17 cellular contexts compared by ENCODE assay signal in genomic region chr1:87127581-87127980, GRCh38.
DNase-seq lines count a peak whose midpoint lies in the region; ATAC-seq lines count a peak whose summit lies in the region.
"Had no signal": no experiment of that assay in that cellular context is flagged by ENCODE, and none has a peak within 500 bp of the region (broad histone marks: within the 10 kb centered on the region; RNA-seq: fewer than 3 reads in every experiment).

No MANE protein-coding gene starts in this region.

- H3K27ac ChIP-seq in caudate nucleus (ENCODE audit: low read depth, low read length) (no peak overlapping the region), neuronal stem cell (replicated peaks; ENCODE audit: low read length) (no peak overlapping the region)
- H3K27ac ChIP-seq: BLaER1 treated with 17β-estradiol and CSF1 and Interleukin-3, amounts not matched to agents 10 nM and 100 nM; C4-2B had no signal

- no CpG with 5 or more reads among the region's 3 CpGs for WGBS in neuronal stem cell (ENCODE audit: extremely low coverage in 2 of 2, insufficient read length in 2 of 2, insufficient replicate concordance in 1 of 2), 2 donors

- peaks cover 0 to 5% of the 10 kb centered on the region in 2 donors for H3K4me1 ChIP-seq in neuronal stem cell (ENCODE audit: control insufficient read depth in 2 of 2, insufficient read depth in 1 of 2, low read depth in 1 of 2, low read length in 2 of 2)
- H3K4me1 ChIP-seq: Caco-2 had no signal

- H3K4me2 ChIP-seq in neuronal stem cell (ENCODE audit: insufficient read depth, low read length, poor library complexity, severe bottlenecking) = no peak overlapping the region
- H3K4me2 ChIP-seq: BLaER1 treated with 17β-estradiol and CSF1 and Interleukin-3, amounts not matched to agents 10 nM and 100 nM had no signal

- H3K9ac ChIP-seq in neuronal stem cell (ENCODE audit: low read depth, low read length, poor library complexity) = no peak overlapping the region
- H3K9ac ChIP-seq: BLaER1 treated with 17β-estradiol and CSF1 and Interleukin-3, amounts not matched to agents 10 nM and 100 nM had no signal

- H2BK5ac ChIP-seq in neuronal stem cell (ENCODE audit: low read length) = no peak overlapping the region

- no peak overlapping the region for H2BK12ac ChIP-seq in neuronal stem cell (ENCODE audit: low read length)

- H3K27ac Mint-ChIP-seq in activated T-helper 1 cell treated with anti-CD3 and anti-CD28 coated beads, Interleukin-12 subunit alpha, Interleukin-12 subunit beta, Interleukin-2, Interleukin-4 antibody, amounts not matched to agents 30 ng/mL and 10 ng/mL and 1 ng/mL, durations not matched to agents 14 hours and 24 hours and 36 hours = no peak overlapping the region
- H3K27ac Mint-ChIP-seq: B cell; CD4-positive, alpha-beta T cell; CD8-positive, alpha-beta T cell had no signal

- no peaks in the 10 kb centered on the region for H3K4me1 Mint-ChIP-seq in activated T-helper 1 cell treated with anti-CD3 and anti-CD28 coated beads, Interleukin-12 subunit alpha, Interleukin-12 subunit beta, Interleukin-2, Interleukin-4 antibody, amounts not matched to agents 30 ng/mL and 10 ng/mL and 1 ng/mL, durations not matched to agents 14 hours and 24 hours and 36 hours (ENCODE audit: low read depth)

- H2AK5ac ChIP-seq in neuronal stem cell (ENCODE audit: low read depth, low read length) = peak overlapping the region; percentile 4

- no peaks in the 10 kb centered on the region for H3K36me3 ChIP-seq in neuronal stem cell (replicated peaks in 1 of 2; ENCODE audit: control insufficient read depth in 2 of 2, insufficient read depth in 2 of 2, low read length in 2 of 2)
- H3K36me3 ChIP-seq: BLaER1 treated with 17β-estradiol and CSF1 and Interleukin-3, amounts not matched to agents 10 nM and 100 nM had no signal

- H3K79me1 ChIP-seq in neuronal stem cell (ENCODE audit: low read depth, low read length) = no peaks in the 10 kb centered on the region

- H3K27me3 Mint-ChIP-seq in activated T-helper 1 cell treated with anti-CD3 and anti-CD28 coated beads, Interleukin-12 subunit alpha, Interleukin-12 subunit beta, Interleukin-2, Interleukin-4 antibody, amounts not matched to agents 30 ng/mL and 10 ng/mL and 1 ng/mL, durations not matched to agents 14 hours and 24 hours and 36 hours (ENCODE audit: insufficient read depth) = peaks cover 13% of the 10 kb centered on the region

- DNase-seq in caudate nucleus (lab: John Stamatoyannopoulos, UW) = peak in 34 of 61 donors; percentile 4 to 86 (median 28)
- DNase-seq in neuronal stem cell (ENCODE audit: low spot score) = no peak
- no peak for DNase-seq in left ventricle myocardium superior
- DNase-seq in posterior vena cava (ENCODE audit: low spot score) = no peak
- no peak for DNase-seq in activated T-helper 1 cell treated with anti-CD3 and anti-CD28 coated beads, Interleukin-12 subunit alpha, Interleukin-12 subunit beta, Interleukin-2, Interleukin-4 antibody, amounts not matched to agents 30 ng/mL and 10 ng/mL and 1 ng/mL, durations not matched to agents 14 hours and 24 hours and 36 hours (ENCODE audit: low spot score)
- DNase-seq: 8988T; ACHN; AML-193; Caco-2; Calu3; CD4-positive, alpha-beta T cell; CD8-positive, alpha-beta T cell; DMS79 treated with DMSO at 0.1 percent for 48 hours; GF-D8 had no signal

- no peak overlapping the region for H2AFZ ChIP-seq in neuronal stem cell (ENCODE audit: low read length)

- H3K14ac ChIP-seq in neuronal stem cell (ENCODE audit: low read length) = no peak overlapping the region

- intact Hi-C loops in left ventricle myocardium superior (cut with micrococcal nuclease) = no loop called here
- intact Hi-C loops in posterior vena cava (cut with DNase I) = no loop called here
- intact Hi-C loops in activated T-helper 1 cell treated with anti-CD3 and anti-CD28 coated beads, Interleukin-12 subunit alpha, Interleukin-12 subunit beta, Interleukin-2, Interleukin-4 antibody, amounts not matched to agents 30 ng/mL and 10 ng/mL and 1 ng/mL, durations not matched to agents 14 hours and 24 hours and 36 hours (cut with micrococcal nuclease) = no loop called here

- H4K8ac ChIP-seq in neuronal stem cell (ENCODE audit: low read depth, low read length) = no peak overlapping the region

- peaks cover 0 to 12% (median 3%) of the 10 kb centered on the region in 3 experiments for H3K27me3 ChIP-seq in neuronal stem cell (ENCODE audit: control insufficient read depth in 3 of 3, insufficient read depth in 3 of 3, low read depth in 1 of 3, low read length in 3 of 3)

- no peak overlapping the region for H2BK15ac ChIP-seq in neuronal stem cell (ENCODE audit: low read length)

- H2BK120ac ChIP-seq in neuronal stem cell (ENCODE audit: low read depth, low read length) = no peak overlapping the region

- H4K91ac ChIP-seq in neuronal stem cell (ENCODE audit: low read depth, low read length, poor library complexity) = no peak overlapping the region

- H3K36me3 Mint-ChIP-seq in activated T-helper 1 cell treated with anti-CD3 and anti-CD28 coated beads, Interleukin-12 subunit alpha, Interleukin-12 subunit beta, Interleukin-2, Interleukin-4 antibody, amounts not matched to agents 30 ng/mL and 10 ng/mL and 1 ng/mL, durations not matched to agents 14 hours and 24 hours and 36 hours (ENCODE audit: low read depth) = no peaks in the 10 kb centered on the region
- H3K36me3 Mint-ChIP-seq: CD8-positive, alpha-beta T cell had no signal

- H3K4ac ChIP-seq in neuronal stem cell (ENCODE audit: low read length) = no peak overlapping the region

- peaks cover 0 to 3% of the 10 kb centered on the region in 2 donors for H3K9me3 ChIP-seq in neuronal stem cell (replicated peaks in 1 of 2; ENCODE audit: control insufficient read depth in 2 of 2, insufficient read depth in 1 of 2, low read depth in 1 of 2, low read length in 2 of 2)
- H3K9me3 ChIP-seq: BLaER1 treated with 17β-estradiol and CSF1 and Interleukin-3, amounts not matched to agents 10 nM and 100 nM; Caco-2 had no signal

- no peak overlapping the region for H3K4me3 ChIP-seq in neuronal stem cell (ENCODE audit: low read length in 2 of 2)
- H3K4me3 ChIP-seq: BLaER1 treated with 17β-estradiol and CSF1 and Interleukin-3, amounts not matched to agents 10 nM and 100 nM had no signal

- no peak for ATAC-seq in left ventricle myocardium superior
- ATAC-seq: CD8-positive, alpha-beta T cell had no signal

- H3K4me3 Mint-ChIP-seq in activated T-helper 1 cell treated with anti-CD3 and anti-CD28 coated beads, Interleukin-12 subunit alpha, Interleukin-12 subunit beta, Interleukin-2, Interleukin-4 antibody, amounts not matched to agents 30 ng/mL and 10 ng/mL and 1 ng/mL, durations not matched to agents 14 hours and 24 hours and 36 hours = no peak overlapping the region
- H3K4me3 Mint-ChIP-seq: B cell; CD4-positive, alpha-beta T cell; CD8-positive, alpha-beta T cell had no signal

- no peak overlapping the region for H3K23ac ChIP-seq in neuronal stem cell (ENCODE audit: low read depth, low read length, poor library complexity)

- no peaks in the 10 kb centered on the region for H3K9me3 Mint-ChIP-seq in activated T-helper 1 cell treated with anti-CD3 and anti-CD28 coated beads, Interleukin-12 subunit alpha, Interleukin-12 subunit beta, Interleukin-2, Interleukin-4 antibody, amounts not matched to agents 30 ng/mL and 10 ng/mL and 1 ng/mL, durations not matched to agents 14 hours and 24 hours and 36 hours
- H3K9me3 Mint-ChIP-seq: CD4-positive, alpha-beta T cell; CD8-positive, alpha-beta T cell had no signal

- no peak overlapping the region for H3K18ac ChIP-seq in neuronal stem cell (ENCODE audit: low read length)

Comparison
In these comparisons a context has a peak if more than half of its experiments do, and no peak if none do; other contexts are left out.
1. DNase-seq: peak in caudate nucleus (34 of 61); none in neuronal stem cell (single experiment), left ventricle myocardium superior (single experiment), posterior vena cava (single experiment) and activated T-helper 1 cell treated with anti-CD3 and anti-CD28 coated beads, Interleukin-12 subunit alpha, Interleukin-12 subunit beta, Interleukin-2, Interleukin-4 antibody, amounts not matched to agents 30 ng/mL and 10 ng/mL and 1 ng/mL, durations not matched to agents 14 hours and 24 hours and 36 hours (single experiment).